In genomic region chr11:116666673-116667249, GRCh38 we compare ENCODE assay signal across 6 cellular contexts.
DNase-seq lines count a peak whose midpoint lies in the region; ATAC-seq and TF ChIP-seq lines count a peak whose summit lies in the region.
"Not testable (repeated sequence)": the region's sequence is repeated elsewhere in the genome, so short reads cannot be mapped to it uniquely, and the experiment has no call there.

No MANE protein-coding gene starts in this region.

- H3K27me3 Mint-ChIP-seq in osteocyte (ENCODE audit: unreplicated experiment), result peaks cover 26% of the 10 kb centered on the region

- peak overlapping the region; percentile 17; the same call in 1 of the 2 replicates for H3K27ac ChIP-seq in C4-2B
- H3K27ac ChIP-seq in coronary artery, sigmoid colon: not testable (repeated sequence)
- peak overlapping the region; percentile 7 to 59 for H3K27ac ChIP-seq in liver (ENCODE audit: low read depth in 1 of 2, low read length in 2 of 2)

- peaks cover 11% of the 10 kb centered on the region for H3K9me3 Mint-ChIP-seq in osteocyte (ENCODE audit: unreplicated experiment)

- H3K27me3 ChIP-seq in liver (ENCODE audit: control insufficient read depth in 4 of 4, insufficient read depth in 4 of 4, low read length in 3 of 4); sigmoid colon: not testable (repeated sequence)

- not testable (repeated sequence) for H3K4me3 Mint-ChIP-seq in osteocyte (ENCODE audit: unreplicated experiment)

- not testable (repeated sequence) for TF ChIP-seq EP300 in sigmoid colon (IDR thresholded peaks at IDR 0.05)

- DNase-seq in coronary artery (ENCODE audit: low spot score), result peak; percentile 26
- peak; percentile 69 for DNase-seq in left lobe of liver (ENCODE audit: low spot score)
- DNase-seq in osteocyte (ENCODE audit: extremely low spot score, unreplicated experiment), result peak; percentile 82
- peak; percentile 38 for DNase-seq in sigmoid colon

- WGBS in liver, result 66% methylated on average over 15 of the region's 15 CpGs
- WGBS in sigmoid colon, 2 donors, result 81 to 84% methylated on average over 15 of the region's 15 CpGs

- H3K9ac ChIP-seq in liver (ENCODE audit: low read depth in 1 of 2, low read length in 2 of 2), result not testable (repeated sequence)

- peak; percentile 61 for ATAC-seq in left lobe of liver

- not testable (repeated sequence) for H3K36me3 Mint-ChIP-seq in osteocyte (ENCODE audit: unreplicated experiment)

- not testable (repeated sequence) for H3K4me1 Mint-ChIP-seq in osteocyte (ENCODE audit: unreplicated experiment)

- peaks cover 6 to 21% (median 15%) of the 10 kb centered on the region in 4 donors for H3K4me1 ChIP-seq in liver (ENCODE audit: control insufficient read depth in 4 of 4, insufficient read depth in 4 of 4, low read length in 3 of 4)
- H3K4me1 ChIP-seq in sigmoid colon, result not testable (repeated sequence)

- not testable (repeated sequence) for H3K9me3 ChIP-seq in liver (ENCODE audit: control insufficient read depth in 4 of 4, low read length in 3 of 4)
- peaks cover 3 to 11% (median 3%) of the 10 kb centered on the region in 4 donors for H3K9me3 ChIP-seq in sigmoid colon

- not testable (repeated sequence) for H3K36me3 ChIP-seq in liver (ENCODE audit: control insufficient read depth in 4 of 4, insufficient read depth in 3 of 4, low read depth in 1 of 4, low read length in 3 of 4); sigmoid colon

- not testable (repeated sequence) for TF ChIP-seq RAD21 in liver (IDR thresholded peaks at IDR 0.05)

- TF ChIP-seq POLR2A in sigmoid colon (IDR thresholded peaks at IDR 0.05), result not testable (repeated sequence)

- not testable (repeated sequence) for TF ChIP-seq CTCF in C4-2B (conservative IDR thresholded peaks at IDR 0.05); coronary artery (IDR thresholded peaks at IDR 0.05); liver (IDR thresholded peaks at IDR 0.05; ENCODE audit: low read depth, low read length, missing input control); osteocyte (IDR thresholded peaks at IDR 0.05); sigmoid colon (IDR thresholded peaks at IDR 0.05)

- not testable (repeated sequence) for H3K4me3 ChIP-seq in coronary artery, sigmoid colon
- H3K4me3 ChIP-seq in liver (ENCODE audit: low read depth in 1 of 3, low read length in 3 of 3), result peak overlapping the region in 2 of 3 donors; percentile 37 to 58

- H3K27ac Mint-ChIP-seq in osteocyte (ENCODE audit: unreplicated experiment), result not testable (repeated sequence)

- intact Hi-C loops in sigmoid colon (cut with DNase I), result not testable (repeated sequence)

TF ChIP-seq in liver, 16 proteins besides CTCF, POLR2A, EP300 and RAD21:
- peak; percentile 39 for TF ChIP-seq YY1 (IDR thresholded peaks at IDR 0.05)
TF ChIP-seq in liver: peak in this region for 1; not testable (repeated sequence) for 15.

Comparison
In these comparisons a context has a peak if more than half of its experiments do, and no peak if none do; other contexts are left out.
1. DNase-seq: peak in every context shown above with its lines; median percentile 82 in osteocyte; 69 in left lobe of liver; 38 in sigmoid colon; 26 in coronary artery.